In the genomic region with DNA sequence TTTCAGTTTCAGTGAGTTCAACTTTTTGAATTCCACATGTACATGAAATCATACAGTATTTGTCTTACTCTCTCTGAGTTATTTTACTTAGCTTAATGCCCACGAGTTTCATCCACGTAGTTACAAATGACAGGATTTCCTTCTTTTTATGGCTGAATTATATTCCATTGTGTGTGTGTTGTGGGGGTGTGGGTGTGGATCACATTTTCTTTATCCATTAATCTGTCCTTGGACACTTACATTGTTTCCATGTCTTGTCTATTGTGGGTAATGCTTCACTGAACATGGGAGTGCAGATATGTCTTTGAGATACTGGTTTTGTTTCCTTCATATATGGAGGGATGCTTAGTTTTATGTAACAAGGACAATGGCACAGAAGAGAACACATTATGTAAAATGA, we compare ENCODE assay signal across 7 cellular contexts.
"Had no signal": no experiment of that assay in that cellular context is flagged by ENCODE, and none has a peak within 500 bp of the region (broad histone marks: within the 10 kb centered on the region; RNA-seq: fewer than 3 reads in every experiment).

No MANE protein-coding gene starts in this region.

- DNase-seq: GDM1, GF-D8 had no signal

- FAIRE-seq: G401.6, GM12891, GM12892, GM18507, GM19239 had no signal
